ENCODE assay signal across 1 cellular context in genomic region chr5:14760548-14761002, GRCh38.
A peak's percentile ranks its signal among the peaks of the same experiment; 100 is the strongest.
TF ChIP-seq lines count a peak whose summit lies in the region.

No MANE protein-coding gene starts in this region.

TF ChIP-seq in HepG2, 621 proteins besides CTCF, POLR2A, EP300 and RAD21 (continued from another document and continues in another):
- TF ChIP-seq ZBTB4 (CRISPR knock-in tag; IDR thresholded peaks at IDR 0.05; ENCODE audit: borderline replicate concordance) (peak; percentile 37; the same call in 1 of the 2 replicates), ZNF207 (IDR thresholded peaks at IDR 0.05; ENCODE audit: borderline replicate concordance) (no peak), ZNF552 (CRISPR knock-in tag; IDR thresholded peaks at IDR 0.05; ENCODE audit: borderline replicate concordance) (no peak), ZNF12 (CRISPR knock-in tag; IDR thresholded peaks at IDR 0.05) (no peak), ZNF451 (CRISPR knock-in tag; IDR thresholded peaks at IDR 0.05) (no peak), ZNF83 (CRISPR knock-in tag; IDR thresholded peaks at IDR 0.05; ENCODE audit: borderline replicate concordance) (no peak), ZNF570 (CRISPR knock-in tag; IDR thresholded peaks at IDR 0.05; ENCODE audit: borderline replicate concordance) (no peak), NFE2L1 (CRISPR knock-in tag; IDR thresholded peaks at IDR 0.05; ENCODE audit: borderline replicate concordance) (no peak), MLLT10 (CRISPR knock-in tag; IDR thresholded peaks at IDR 0.05) (no peak), MYNN (CRISPR knock-in tag; IDR thresholded peaks at IDR 0.05; ENCODE audit: low read depth) (no peak), POGZ (CRISPR knock-in tag; IDR thresholded peaks at IDR 0.05) (peak; percentile 82), ATF5 (CRISPR knock-in tag; IDR thresholded peaks at IDR 0.05; ENCODE audit: low read depth) (no peak), ZNF562 (CRISPR knock-in tag; IDR thresholded peaks at IDR 0.05; ENCODE audit: borderline replicate concordance) (no peak), FOXO4 (CRISPR knock-in tag; conservative IDR thresholded peaks at IDR 0.05) (no peak), DDIT3 (CRISPR knock-in tag; IDR thresholded peaks at IDR 0.05) (no peak), PLSCR1 (CRISPR knock-in tag; IDR thresholded peaks at IDR 0.05; ENCODE audit: borderline replicate concordance) (no peak), ZNF224 (CRISPR knock-in tag; IDR thresholded peaks at IDR 0.05) (no peak), NR2C2 (CRISPR knock-in tag; IDR thresholded peaks at IDR 0.05; ENCODE audit: borderline replicate concordance) (peak; percentile 85), DMTF1 (CRISPR knock-in tag; IDR thresholded peaks at IDR 0.05) (no peak), ZNF121 (CRISPR knock-in tag; IDR thresholded peaks at IDR 0.05) (no peak), TOE1 (CRISPR knock-in tag; IDR thresholded peaks at IDR 0.05) (no peak), ZNF350 (CRISPR knock-in tag; IDR thresholded peaks at IDR 0.05; ENCODE audit: borderline replicate concordance, low read depth) (no peak), GFI1 (CRISPR knock-in tag; IDR thresholded peaks at IDR 0.05; ENCODE audit: borderline replicate concordance) (no peak), ATM (IDR thresholded peaks at IDR 0.05; ENCODE audit: borderline replicate concordance) (no peak), ZFP36L2 (CRISPR knock-in tag; IDR thresholded peaks at IDR 0.05) (no peak), TCF7L2 (IDR thresholded peaks at IDR 0.05; ENCODE audit: low read depth, low read length) (no peak), ZNF775 (CRISPR knock-in tag; IDR thresholded peaks at IDR 0.05; ENCODE audit: borderline replicate concordance) (no peak), SETDB1 (CRISPR knock-in tag; IDR thresholded peaks at IDR 0.05; ENCODE audit: borderline replicate concordance) (no peak), GMEB2 (CRISPR knock-in tag; IDR thresholded peaks at IDR 0.05; ENCODE audit: low read depth) (no peak), ZNF549 (CRISPR knock-in tag; IDR thresholded peaks at IDR 0.05) (no peak), KLF6 (CRISPR knock-in tag; IDR thresholded peaks at IDR 0.05) (no peak), ZNF572 (CRISPR knock-in tag; IDR thresholded peaks at IDR 0.05) (0 out of 2 replicates have a peak, but pooled peaks have one; percentile 55), SNAPC2 (CRISPR knock-in tag; IDR thresholded peaks at IDR 0.05) (no peak), DPF2 (CRISPR knock-in tag; IDR thresholded peaks at IDR 0.05; ENCODE audit: borderline replicate concordance, low read depth) (0 out of 2 replicates have a peak, but pooled peaks have one; percentile 42), NFYC (CRISPR knock-in tag; IDR thresholded peaks at IDR 0.05) (no peak), ZBTB43 (CRISPR knock-in tag; conservative IDR thresholded peaks at IDR 0.05) (no peak), ZNF687 (CRISPR knock-in tag; IDR thresholded peaks at IDR 0.05) (peak; percentile 39), RELA (CRISPR knock-in tag; IDR thresholded peaks at IDR 0.05) (no peak), ASH2L (IDR thresholded peaks at IDR 0.05; ENCODE audit: insufficient read length, low read depth, low read length) (peak; percentile 70), MXD3 (CRISPR knock-in tag; IDR thresholded peaks at IDR 0.05) (no peak), PITX1 (CRISPR knock-in tag; IDR thresholded peaks at IDR 0.05) (0 out of 2 replicates have a peak, but pooled peaks have one; percentile 13), SKIL (CRISPR knock-in tag; IDR thresholded peaks at IDR 0.05; ENCODE audit: borderline replicate concordance) (no peak), GPN1 (CRISPR knock-in tag; IDR thresholded peaks at IDR 0.05; ENCODE audit: borderline replicate concordance) (no peak), ZNF275 (CRISPR knock-in tag; IDR thresholded peaks at IDR 0.05; ENCODE audit: borderline replicate concordance) (no peak), ZEB1 (IDR thresholded peaks at IDR 0.05; ENCODE audit: insufficient replicate concordance, low read depth) (no peak)
